19 cellular contexts compared by ENCODE assay signal in genomic region chr2:15040429-15041084, GRCh38.
DNase-seq lines count a peak whose midpoint lies in the region; ATAC-seq and TF ChIP-seq lines count a peak whose summit lies in the region.
"Had no signal": no experiment of that assay in that cellular context is flagged by ENCODE, and none has a peak within 500 bp of the region (broad histone marks: within the 10 kb centered on the region; RNA-seq: fewer than 3 reads in every experiment).

No MANE protein-coding gene starts in this region.

- TF ChIP-seq CTCF in nephron (IDR thresholded peaks at IDR 0.05; ENCODE audit: unreplicated experiment in 3 of 3) = no peak

- no peak overlapping the region for H3K4me3 Mint-ChIP-seq in nephron
- H3K4me3 Mint-ChIP-seq: natural killer cell; stimulated activated naive CD8-positive, alpha-beta T cell treated with anti-CD3 and anti-CD28 coated beads, Interleukin-15, amount 100 ng/mL, for 72 hours; T-cell had no signal

- DNase-seq in NCI-H1092 treated with DMSO at 0.1 percent for 48 hours (lab: John Stamatoyannopoulos, UW) = peak; percentile 38
- no peak for DNase-seq in NCI-H1092 (lab: John Stamatoyannopoulos, UW)
- peak; percentile 55 for DNase-seq in NCI-H1105 treated with DMSO at 0.1 percent for 48 hours (lab: John Stamatoyannopoulos, UW)
- peak; percentile 48 to 88 for DNase-seq in SHP77 (lab: John Stamatoyannopoulos, UW)
- DNase-seq in AG08396 (ENCODE audit: low spot score) = no peak
- no peak for DNase-seq in HUDEP-2 (lab: John Stamatoyannopoulos, UW; ENCODE audit: unreplicated experiment in 76 of 76)
- DNase-seq: activated CD4-positive, alpha-beta T cell treated with anti-CD3 and anti-CD28 coated beads, Interleukin-2, amount 50 U/mL, for 48 hours; activated gamma-delta T cell; Calu3; islet precursor cell; mesendoderm; MG63; natural killer cell; NCI-H2081; stimulated activated naive CD8-positive, alpha-beta T cell treated with anti-CD3 and anti-CD28 coated beads, Interleukin-15, amount 100 ng/mL, for 72 hours; T-cell; upper lobe of left lung had no signal

- H3K36me3 Mint-ChIP-seq in nephron (ENCODE audit: low read depth) = no peaks in the 10 kb centered on the region
- H3K36me3 Mint-ChIP-seq: natural killer cell, T-cell had no signal

- no peaks in the 10 kb centered on the region for H3K27me3 Mint-ChIP-seq in nephron (ENCODE audit: low read depth)

- H3K27ac Mint-ChIP-seq in nephron = peak overlapping the region in 2 of 3 experiments; percentile 1 to 7
- H3K27ac Mint-ChIP-seq: natural killer cell; stimulated activated naive CD8-positive, alpha-beta T cell treated with anti-CD3 and anti-CD28 coated beads, Interleukin-15, amount 100 ng/mL, for 72 hours; T-cell had no signal

- H3K9me3 Mint-ChIP-seq in nephron = no peaks in the 10 kb centered on the region
- H3K9me3 Mint-ChIP-seq: stimulated activated naive CD8-positive, alpha-beta T cell treated with anti-CD3 and anti-CD28 coated beads, Interleukin-15, amount 100 ng/mL, for 72 hours; T-cell had no signal

- ATAC-seq in HG03457 (IDR thresholded peaks at IDR 0.05; ENCODE audit: unreplicated experiment) = no peak
- ATAC-seq: natural killer cell, T-cell had no signal

- H3K4me1 Mint-ChIP-seq in nephron = peaks cover 55% of the 10 kb centered on the region
- H3K4me1 Mint-ChIP-seq: natural killer cell, T-cell had no signal

Comparison
In these comparisons a context has a peak if more than half of its experiments do, and no peak if none do; other contexts are left out.
1. DNase-seq: peak in NCI-H1092 treated with DMSO at 0.1 percent for 48 hours (single experiment), NCI-H1105 treated with DMSO at 0.1 percent for 48 hours (single experiment) and SHP77 (2 of 2); none in NCI-H1092 (single experiment), AG08396 (single experiment) and HUDEP-2 (0 of 76).